Comparison of ENCODE assay signal across 8 cellular contexts in genomic region chr18:9103488-9103887, GRCh38. TPM values are rescaled to one million over a fixed set of nuclear protein-coding genes. Genes with fewer than 3 reads are reported as not detected.
DNase-seq lines count a peak whose midpoint lies in the region; ATAC-seq and TF ChIP-seq lines count a peak whose summit lies in the region.

No MANE protein-coding gene starts in this region.

- POLR2A ChIA-PET in T-cell (lab: Charles Lee) = interaction anchor here (0.5 to 1.2 kb wide), 9 partner anchors 10 to 232 kb away, joined by 3 to 6 read pairs (median 5); partner anchors contain the start of gene ANKRD12 (in 1 of the 2)

- CTCF ChIA-PET in T-cell (lab: Charles Lee) = interaction anchor here (0.6 to 1.9 kb wide), 19 partner anchors 11 to 231 kb away, joined by 3 to 31 read pairs (median 4); partner anchors contain the start of genes TWSG1 (in 2 of the 2) and ANKRD12 (in 1 of the 2)

- intact Hi-C loops in cardiac septum (cut with DNase I) = loop anchor here (2.0 to 10.0 kb wide), 2 partner anchors 13 to 231 kb away; partner anchors contain the start of gene TWSG1

- H3K4me3 ChIP-seq in right atrium auricular region = peak overlapping the region; percentile 57 to 74

- H3K36me3 ChIP-seq in right atrium auricular region = no peaks in the 10 kb centered on the region

- TF ChIP-seq CTCF in right atrium auricular region (IDR thresholded peaks at IDR 0.05) = peak in 1 of 2 donors; percentile 54

- peak overlapping the region; percentile 93 to 95 for H3K27ac Mint-ChIP-seq in T-cell

- H3K27me3 Mint-ChIP-seq in T-cell = no peaks in the 10 kb centered on the region

- H3K36me3 Mint-ChIP-seq in T-cell = peaks cover 17% of the 10 kb centered on the region

- no peaks in the 10 kb centered on the region for H3K27me3 ChIP-seq in right atrium auricular region

- H3K4me3 Mint-ChIP-seq in T-cell = peak overlapping the region; percentile 91 to 92 (median 91)

- no peaks in the 10 kb centered on the region for H3K9me3 ChIP-seq in right atrium auricular region

- peaks cover 0 to 49% of the 10 kb centered on the region in 2 donors for H3K4me1 ChIP-seq in right atrium auricular region

- H3K27ac ChIP-seq in right atrium auricular region = peak overlapping the region; percentile 92 to 95

- no peak for DNase-seq in right atrium auricular region (ENCODE audit: low spot score)
- DNase-seq in cardiac septum (ENCODE audit: low spot score) = no peak
- DNase-seq in T-cell = no peak
- DNase-seq in fibroblast of the conjunctiva (ENCODE audit: low read depth) = peak; percentile 29
- peak; percentile 65 for DNase-seq in renal cortical epithelial cell (ENCODE audit: low read depth)
- no peak for DNase-seq in COLO829 (ENCODE audit: low spot score)
- DNase-seq in H4 (ENCODE audit: low spot score) = no peak

- ATAC-seq in T-cell (replicated peaks in 1 of 4) (no peak), GM18519 (IDR thresholded peaks at IDR 0.05; ENCODE audit: low FRiP score, unreplicated experiment) (no peak)

- peaks cover 63 to 73% (median 67%) of the 10 kb centered on the region in 3 donors for H3K4me1 Mint-ChIP-seq in T-cell

- H3K9me3 Mint-ChIP-seq in T-cell = no peaks in the 10 kb centered on the region

RNA-seq across cellular contexts. Expression of gene NDUFV2, which starts 1.0 kb away (rescaled TPM):
- 100 to 1,000 TPM; 167 to 225 TPM for total RNA-seq in right atrium auricular region
- total RNA-seq in cardiac septum = 325 TPM
- total RNA-seq in T-cell = 100 to 1,000 TPM; 148 to 201 (median 156) TPM
- total RNA-seq in renal cortical epithelial cell = 114 and 133 TPM in 2 replicates
- total RNA-seq in H4 (2014; rRNA removed; shearing (Covaris generic)) = 203 and 236 TPM in 2 replicates

RNA-seq across cellular contexts. Expression of gene ANKRD12, which starts 33.1 kb away (rescaled TPM):
- total RNA-seq in right atrium auricular region (10 to 100 TPM; 22.3 to 32.3 TPM), cardiac septum (66.6 TPM), T-cell (100 to 1,000 TPM; 183 to 211 (median 199) TPM), renal cortical epithelial cell (30.0 and 42.5 TPM in 2 replicates)
- total RNA-seq in H4 (2014; rRNA removed; shearing (Covaris generic)) = 5.1 and 14.1 TPM in 2 replicates

Comparison
In these comparisons a context has a peak if more than half of its experiments do, and no peak if none do; other contexts are left out.
1. DNase-seq: peak in fibroblast of the conjunctiva (single experiment) and renal cortical epithelial cell (single experiment); none in right atrium auricular region (single experiment), cardiac septum (single experiment), T-cell (0 of 34), COLO829 (single experiment) and H4 (single experiment).